32 cellular contexts compared by ENCODE assay signal in genomic region chr1:27736252-27736651, GRCh38.
"Had no signal": no experiment of that assay in that cellular context is flagged by ENCODE, and none has a peak within 500 bp of the region (broad histone marks: within the 10 kb centered on the region; RNA-seq: fewer than 3 reads in every experiment).

No MANE protein-coding gene starts in this region.

- H3K27me3 ChIP-seq: neutrophil, ovary, spleen, suprapubic skin, testis, tibial artery, transverse colon, upper lobe of right lung, uterus had no signal

- H3K36me3 ChIP-seq: ovary, uterus had no signal

- H3K4me1 ChIP-seq: parathyroid adenoma, psoas muscle, spleen, suprapubic skin, testis, tibial artery, transverse colon, upper lobe of right lung, uterus had no signal

- H3K4me2 ChIP-seq: smooth muscle cell had no signal

- ATAC-seq: naive thymus-derived CD8-positive, alpha-beta T cell; natural killer cell treated with Interleukin-12 subunit alpha and Interleukin-12 subunit beta and Interleukin-15 and Interleukin-18, amount 100 ng/mL, for 72 hours; psoas muscle; right cardiac atrium; sciatic nerve; stimulated activated memory B cell treated with anti-CD40 and anti-IgM and Interleukin-4, amounts not matched to agents 10 μg/mL and 1 μg/mL and 100 μg/mL, for 72 hours; stimulated activated naive CD8-positive, alpha-beta T cell treated with anti-CD3 and anti-CD28 coated beads, Interleukin-15, amount 100 ng/mL, for 72 hours; stimulated activated naive CD8-positive, alpha-beta T cell treated with anti-CD3 and anti-CD28 coated beads, Interleukin-15, Interleukin-2, amounts not matched to agents 100 U/mL and 50 U/mL, for 24 hours; upper lobe of right lung had no signal

- H3K79me2 ChIP-seq: parathyroid adenoma had no signal

- H3K4me3 Mint-ChIP-seq: naive B cell; naive thymus-derived CD8-positive, alpha-beta T cell; natural killer cell treated with Interleukin-12 subunit alpha and Interleukin-12 subunit beta and Interleukin-15 and Interleukin-18, amount 100 ng/mL, for 72 hours; nephron progenitor cell; neural crest cell; stimulated activated memory B cell treated with anti-CD40 and anti-IgM and Interleukin-4, amounts not matched to agents 10 μg/mL and 1 μg/mL and 100 μg/mL, for 72 hours; stimulated activated naive CD8-positive, alpha-beta T cell treated with anti-CD3 and anti-CD28 coated beads, Interleukin-15, amount 100 ng/mL, for 72 hours; type B pancreatic cell had no signal

- H3K9ac ChIP-seq: parathyroid adenoma had no signal

- H3K9me3 Mint-ChIP-seq: naive B cell; naive thymus-derived CD8-positive, alpha-beta T cell; natural killer cell treated with Interleukin-12 subunit alpha and Interleukin-12 subunit beta and Interleukin-15 and Interleukin-18, amount 100 ng/mL, for 72 hours; nephron progenitor cell; neural crest cell; stimulated activated memory B cell treated with anti-CD40 and anti-IgM and Interleukin-4, amounts not matched to agents 10 μg/mL and 1 μg/mL and 100 μg/mL, for 72 hours; stimulated activated naive CD8-positive, alpha-beta T cell treated with anti-CD3 and anti-CD28 coated beads, Interleukin-15, amount 100 ng/mL, for 72 hours; type B pancreatic cell had no signal

- DNase-seq: naive B cell; naive thymus-derived CD8-positive, alpha-beta T cell; nephron progenitor cell; nucleus accumbens; ovary; posterior cingulate gyrus; psoas muscle; right cardiac atrium; spleen; stimulated activated CD4-positive, alpha-beta T cell treated with anti-CD3 and anti-CD28 coated beads, Interleukin-12 subunit alpha, Interleukin-12 subunit beta, amount 100 ng/mL, for 4 hours; stimulated activated CD4-positive, alpha-beta T cell treated with anti-CD3 and anti-CD28 coated beads, Interleukin-1b, Interleukin-23, amount 100 ng/mL, for 48 hours; stimulated activated CD4-positive, alpha-beta T cell treated with anti-CD3 and anti-CD28 coated beads, Interleukin-4, amount 100 ng/mL, for 24 hours; stimulated activated naive CD4-positive, alpha-beta T cell; stimulated activated naive CD8-positive, alpha-beta T cell treated with anti-CD3 and anti-CD28 coated beads, Interleukin-15, amount 100 ng/mL, for 72 hours; stimulated activated naive CD8-positive, alpha-beta T cell treated with anti-CD3 and anti-CD28 coated beads, Interleukin-15, Interleukin-2, amounts not matched to agents 100 U/mL and 50 U/mL, for 24 hours; substantia nigra; testis; tibial artery; transverse colon; upper lobe of right lung; uterus had no signal

- H2AFZ ChIP-seq: parathyroid adenoma had no signal

- H3K27ac Mint-ChIP-seq: naive thymus-derived CD8-positive, alpha-beta T cell; natural killer cell treated with Interleukin-12 subunit alpha and Interleukin-12 subunit beta and Interleukin-15 and Interleukin-18, amount 100 ng/mL, for 72 hours; nephron progenitor cell; progenitor cell of endocrine pancreas; stimulated activated memory B cell treated with anti-CD40 and anti-IgM and Interleukin-4, amounts not matched to agents 10 μg/mL and 1 μg/mL and 100 μg/mL, for 72 hours; stimulated activated naive CD8-positive, alpha-beta T cell treated with anti-CD3 and anti-CD28 coated beads, Interleukin-15, amount 100 ng/mL, for 72 hours; type B pancreatic cell had no signal

- H3K27ac ChIP-seq: neutrophil, ovary, parathyroid adenoma, psoas muscle, skin epidermis, spleen, suprapubic skin, testis, tibial artery, transverse colon, upper lobe of right lung, uterus had no signal

- H3K4me3 ChIP-seq: ovary, psoas muscle, skin epidermis, smooth muscle cell, spleen, suprapubic skin, testis, tibial artery, transverse colon, upper lobe of right lung, uterus had no signal

- H3K4me1 Mint-ChIP-seq: naive B cell; nephron progenitor cell; neural crest cell; stimulated activated memory B cell treated with anti-CD40 and anti-IgM and Interleukin-4, amounts not matched to agents 10 μg/mL and 1 μg/mL and 100 μg/mL, for 72 hours; stimulated activated naive CD8-positive, alpha-beta T cell treated with anti-CD3 and anti-CD28 coated beads, Interleukin-15, amount 100 ng/mL, for 72 hours had no signal

- H3K9me3 ChIP-seq: neutrophil, ovary, psoas muscle, spleen, suprapubic skin, testis, tibial artery, transverse colon, upper lobe of right lung, uterus had no signal
